Comparison of ENCODE assay signal across 9 cellular contexts in the genomic region with DNA sequence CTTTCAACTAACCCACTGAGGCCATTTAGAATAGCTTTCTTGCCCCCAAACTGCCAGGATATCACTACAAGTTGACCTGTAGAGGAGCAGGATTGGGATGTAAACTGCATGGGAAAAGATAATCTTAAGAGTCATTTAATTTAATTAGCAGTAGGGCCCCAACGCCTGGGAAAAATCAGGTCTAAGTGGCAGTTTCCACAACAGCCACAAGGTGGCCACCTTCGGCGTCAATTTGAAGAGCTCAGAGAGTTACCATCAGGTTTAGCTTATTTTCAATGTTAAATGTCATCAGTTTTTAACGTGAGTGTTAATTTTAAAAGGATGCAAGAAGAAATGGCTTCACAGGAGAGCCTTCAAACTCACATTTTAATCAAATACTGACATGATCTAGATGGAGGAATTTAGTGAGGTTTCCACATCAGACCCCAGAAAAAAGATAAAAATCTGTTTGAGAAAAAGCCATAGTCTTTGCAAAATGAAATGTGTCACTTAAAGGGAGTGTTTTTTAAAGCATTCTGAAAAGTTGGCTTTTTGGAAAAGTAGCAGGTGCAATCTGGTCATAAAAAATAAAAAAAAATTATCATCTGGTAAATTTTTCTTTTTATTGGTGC.
DNase-seq lines count a peak whose midpoint lies in the region; ATAC-seq, FAIRE-seq and TF ChIP-seq lines count a peak whose summit lies in the region.
"Had no signal": no experiment of that assay in that cellular context is flagged by ENCODE, and none has a peak within 500 bp of the region (broad histone marks: within the 10 kb centered on the region; RNA-seq: fewer than 3 reads in every experiment).

No MANE protein-coding gene starts in this region.

- CTCF ChIA-PET in A549 (lab: Yijun Ruan, JAX) = interaction anchor here (0.7 to 13.9 kb wide), 23 partner anchors 10 to 743 kb away, joined by 3 to 254 read pairs (median 4); no protein-coding TSS in a partner anchor

- no peaks in the 10 kb centered on the region for H3K9me3 Mint-ChIP-seq in activated T-cell treated with anti-CD3 and anti-CD28 coated beads, Interleukin-2, amount 50 U/mL, for 24 hours
- H3K9me3 Mint-ChIP-seq: stimulated activated naive CD8-positive, alpha-beta T cell treated with anti-CD3 and anti-CD28 coated beads, Interleukin-15, Interleukin-2, amounts not matched to agents 100 ng/mL and 50 ng/mL, for 24 hours had no signal

- no peak for FAIRE-seq in A549 (lab: Jason Lieb, UNC)

- under 1% methylated on average over 4 of the region's 4 CpGs for WGBS in A549 (ENCODE audit: missing lambda C conversion rate)

- H3K27me3 ChIP-seq in parathyroid adenoma (ENCODE audit: control insufficient read depth, insufficient read depth, low read length) = no peaks in the 10 kb centered on the region

- DNase-seq in A549 (ENCODE audit: low read depth in 1 of 2, low spot score in 1 of 2) = peak; percentile 18 to 39
- DNase-seq in NOMO-1 treated with DMSO at 0.1 percent for 48 hours (lab: John Stamatoyannopoulos, UW; ENCODE audit: unreplicated experiment) = peak; percentile 51
- DNase-seq in activated T-cell treated with anti-CD3 and anti-CD28 coated beads, Interleukin-2, amount 50 U/mL, for 24 hours = peak; percentile 69
- DNase-seq in fibroblast of the aortic adventitia (ENCODE audit: low read depth) = peak; percentile 53
- no peak for DNase-seq in ecto neural progenitor cell (ENCODE audit: low spot score)

- H3K9me3 ChIP-seq in A549 = no peaks in the 10 kb centered on the region
- H3K9me3 ChIP-seq in parathyroid adenoma (ENCODE audit: control insufficient read depth, low read length) = no peaks in the 10 kb centered on the region

- no peak for TF ChIP-seq POLR2A in A549 (IDR thresholded peaks at IDR 0.05; ENCODE audit: low read length)

- no peaks in the 10 kb centered on the region for H3K36me3 Mint-ChIP-seq in activated T-cell treated with anti-CD3 and anti-CD28 coated beads, Interleukin-2, amount 50 U/mL, for 24 hours (ENCODE audit: low read depth)

- no peak overlapping the region for H2AFZ ChIP-seq in parathyroid adenoma

- TF ChIP-seq RAD21 in A549 (conservative IDR thresholded peaks at IDR 0.05 in 1 of 2, IDR thresholded peaks at IDR 0.05 in 1 of 2) = peak; percentile 77 to 78

- POLR2A ChIA-PET in A549 (lab: Yijun Ruan, JAX) = interaction anchor here (0.6 kb wide), 1 partner anchor 452 kb away, joined by 3 read pairs; no protein-coding TSS in a partner anchor

- TF ChIP-seq CTCF in A549 (IDR thresholded peaks at IDR 0.05) (peak; percentile 81), GM12874 (IDR thresholded peaks at IDR 0.05; ENCODE audit: insufficient read depth, low read depth, low read length) (peak; percentile 62), fibroblast of the aortic adventitia (IDR thresholded peaks at IDR 0.05; ENCODE audit: insufficient read depth, low read length) (peak; percentile 88), parathyroid adenoma (IDR thresholded peaks at IDR 0.05) (peak; percentile 88)

- H3K9ac ChIP-seq in parathyroid adenoma = no peak overlapping the region

- ATAC-seq in A549 = peak; percentile 59 to 89; a peak in 3 of 6 replicates
- peak; percentile 86 for ATAC-seq in HG03064 (IDR thresholded peaks at IDR 0.05; ENCODE audit: low read depth, unreplicated experiment)

- H3K79me2 ChIP-seq in parathyroid adenoma = no peaks in the 10 kb centered on the region

- peaks cover 7% of the 10 kb centered on the region for H3K4me1 Mint-ChIP-seq in activated T-cell treated with anti-CD3 and anti-CD28 coated beads, Interleukin-2, amount 50 U/mL, for 24 hours (ENCODE audit: low read depth)

- no peak overlapping the region for H3K4me3 Mint-ChIP-seq in activated T-cell treated with anti-CD3 and anti-CD28 coated beads, Interleukin-2, amount 50 U/mL, for 24 hours
- H3K4me3 Mint-ChIP-seq: stimulated activated naive CD8-positive, alpha-beta T cell treated with anti-CD3 and anti-CD28 coated beads, Interleukin-15, Interleukin-2, amounts not matched to agents 100 ng/mL and 50 ng/mL, for 24 hours had no signal

- H3K27ac ChIP-seq in A549 (no peak overlapping the region), parathyroid adenoma (no peak overlapping the region)

- TF ChIP-seq EP300 in A549 (IDR thresholded peaks at IDR 0.05) = no peak

- H3K27ac Mint-ChIP-seq in activated T-cell treated with anti-CD3 and anti-CD28 coated beads, Interleukin-2, amount 50 U/mL, for 24 hours = no peak overlapping the region
- H3K27ac Mint-ChIP-seq: stimulated activated naive CD8-positive, alpha-beta T cell treated with anti-CD3 and anti-CD28 coated beads, Interleukin-15, Interleukin-2, amounts not matched to agents 100 ng/mL and 50 ng/mL, for 24 hours had no signal

- no peaks in the 10 kb centered on the region for H3K27me3 Mint-ChIP-seq in activated T-cell treated with anti-CD3 and anti-CD28 coated beads, Interleukin-2, amount 50 U/mL, for 24 hours
- H3K27me3 Mint-ChIP-seq: stimulated activated naive CD8-positive, alpha-beta T cell treated with anti-CD3 and anti-CD28 coated beads, Interleukin-15, Interleukin-2, amounts not matched to agents 100 ng/mL and 50 ng/mL, for 24 hours had no signal

- H3K4me3 ChIP-seq in A549 (no peak overlapping the region), fibroblast of the aortic adventitia (ENCODE audit: low read depth, low read length) (no peak overlapping the region), parathyroid adenoma (ENCODE audit: low read depth, low read length) (no peak overlapping the region)

- H3K4me1 ChIP-seq in A549 (no peaks in the 10 kb centered on the region), parathyroid adenoma (no peaks in the 10 kb centered on the region)

- no peak overlapping the region for H3K4me2 ChIP-seq in A549
- no peak overlapping the region for H3K4me2 ChIP-seq in parathyroid adenoma (ENCODE audit: low read length)

- no peaks in the 10 kb centered on the region for H3K36me3 ChIP-seq in parathyroid adenoma (ENCODE audit: control insufficient read depth, insufficient read depth, low read length)

TF ChIP-seq in A549, 52 proteins besides CTCF, POLR2A, EP300 and RAD21:
- no peak for TF ChIP-seq ZSCAN20 (CRISPR knock-in tag; IDR thresholded peaks at IDR 0.05)
- TF ChIP-seq SMC3 (IDR thresholded peaks at IDR 0.05) = peak; percentile 82
- TF ChIP-seq CBX8 (IDR thresholded peaks at IDR 0.05) = no peak
- TF ChIP-seq CHD2 (IDR thresholded peaks at IDR 0.05; ENCODE audit: low read length, partially characterized antibody) = no peak
- no peak for TF ChIP-seq CHD4 (IDR thresholded peaks at IDR 0.05; ENCODE audit: borderline replicate concordance)
- TF ChIP-seq, protein P1, sequence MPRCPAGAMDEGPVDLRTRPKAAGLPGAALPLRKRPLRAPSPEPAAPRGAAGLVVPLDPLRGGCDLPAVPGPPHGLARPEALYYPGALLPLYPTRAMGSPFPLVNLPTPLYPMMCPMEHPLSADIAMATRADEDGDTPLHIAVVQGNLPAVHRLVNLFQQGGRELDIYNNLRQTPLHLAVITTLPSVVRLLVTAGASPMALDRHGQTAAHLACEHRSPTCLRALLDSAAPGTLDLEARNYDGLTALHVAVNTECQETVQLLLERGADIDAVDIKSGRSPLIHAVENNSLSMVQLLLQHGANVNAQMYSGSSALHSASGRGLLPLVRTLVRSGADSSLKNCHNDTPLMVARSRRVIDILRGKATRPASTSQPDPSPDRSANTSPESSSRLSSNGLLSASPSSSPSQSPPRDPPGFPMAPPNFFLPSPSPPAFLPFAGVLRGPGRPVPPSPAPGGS (IDR thresholded peaks at IDR 0.05) = no peak
- TF ChIP-seq HOXA7 (CRISPR knock-in tag; IDR thresholded peaks at IDR 0.05) = no peak
- TF ChIP-seq, protein P2, sequence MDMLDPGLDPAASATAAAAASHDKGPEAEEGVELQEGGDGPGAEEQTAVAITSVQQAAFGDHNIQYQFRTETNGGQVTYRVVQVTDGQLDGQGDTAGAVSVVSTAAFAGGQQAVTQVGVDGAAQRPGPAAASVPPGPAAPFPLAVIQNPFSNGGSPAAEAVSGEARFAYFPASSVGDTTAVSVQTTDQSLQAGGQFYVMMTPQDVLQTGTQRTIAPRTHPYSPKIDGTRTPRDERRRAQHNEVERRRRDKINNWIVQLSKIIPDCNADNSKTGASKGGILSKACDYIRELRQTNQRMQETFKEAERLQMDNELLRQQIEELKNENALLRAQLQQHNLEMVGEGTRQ (IDR thresholded peaks at IDR 0.05) = no peak
TF ChIP-seq in A549: peak in this region for 1.
